8 cellular contexts compared by ENCODE assay signal in the genomic region with DNA sequence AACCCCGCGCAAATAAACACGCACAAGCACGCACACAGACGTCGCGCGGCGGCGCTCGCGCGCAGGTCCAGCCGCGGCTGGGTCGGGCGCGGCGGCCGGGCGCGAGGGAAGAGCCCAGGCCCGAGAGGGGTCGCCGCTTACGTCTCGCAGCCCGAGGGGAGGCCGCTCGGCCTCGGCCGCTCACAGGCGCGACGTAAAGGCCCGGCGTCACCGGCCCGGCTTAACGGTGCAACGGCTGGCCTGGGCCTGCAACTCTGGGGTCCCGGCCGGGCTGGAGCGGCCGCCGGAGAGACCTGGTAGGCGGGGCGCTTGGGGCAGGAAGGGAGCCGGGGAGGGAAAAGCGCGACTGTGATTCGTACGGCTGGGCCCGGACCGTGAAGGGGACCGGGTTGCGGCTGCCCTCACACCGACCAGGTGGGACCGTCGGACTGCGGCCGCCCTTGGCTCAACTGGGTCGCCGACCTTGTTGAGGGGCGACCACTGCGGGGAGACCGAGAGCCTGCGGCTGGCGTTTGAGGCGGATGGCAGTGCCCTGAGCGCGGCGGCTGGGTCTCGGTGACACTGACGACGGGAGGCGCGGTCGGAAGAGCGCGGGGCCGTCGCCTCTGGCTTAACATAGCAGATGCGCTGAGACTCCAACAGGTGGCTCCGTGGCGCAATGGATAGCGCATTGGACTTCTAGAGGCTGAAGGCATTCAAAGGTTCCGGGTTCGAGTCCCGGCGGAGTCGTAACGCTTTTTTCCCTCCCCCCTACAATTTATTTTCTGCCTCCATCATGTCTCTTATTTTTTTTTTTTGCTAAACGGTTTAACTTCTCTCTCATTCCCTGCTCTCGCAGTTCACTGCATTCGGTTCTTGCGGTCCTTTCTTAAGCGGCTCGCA. TPM values are rescaled to one million over a fixed set of nuclear protein-coding genes. Genes with fewer than 3 reads are reported as not detected.
DNase-seq lines count a peak whose midpoint lies in the region; ATAC-seq and TF ChIP-seq lines count a peak whose summit lies in the region.

No MANE protein-coding gene starts in this region.

- DNase-seq in GM13977 (ENCODE audit: low spot score) (peak; percentile 88), NCI-H146 (lab: John Stamatoyannopoulos, UW) (peak; percentile 91), T-helper 1 cell (peak; percentile 76 to 95 (median 83)), amniotic stem cell (lab: John Stamatoyannopoulos, UW) (peak; percentile 54), right atrium auricular region (ENCODE audit: low spot score) (peak; percentile 91), prostate gland (ENCODE audit: low spot score) (peak; percentile 89)

- TF ChIP-seq POLR2A in prostate gland (IDR thresholded peaks at IDR 0.05) = peak; percentile 71

- H3K27ac ChIP-seq in right atrium auricular region = peak overlapping the region; percentile 98 to 99
- peak overlapping the region; percentile 92 to 97 for H3K27ac ChIP-seq in prostate gland
- peak overlapping the region; percentile 89 for H3K27ac ChIP-seq in urinary bladder (ENCODE audit: low read depth)

- H3K4me3 ChIP-seq in right atrium auricular region (peak overlapping the region; percentile 67 to 80), prostate gland (peak overlapping the region; percentile 60 to 77), urinary bladder (ENCODE audit: low read depth, low read length) (peak overlapping the region; percentile 74)

- intact Hi-C loops in prostate gland (cut with DNase I) = loop anchor here (5.0 to 10.0 kb wide), 2 partner anchors 410 to 772 kb away; a partner anchor contains a TSS

- H3K4me1 ChIP-seq in right atrium auricular region (peaks cover 0 to 24% of the 10 kb centered on the region in 2 donors), prostate gland (replicated peaks) (no peaks in the 10 kb centered on the region), urinary bladder (ENCODE audit: insufficient read depth) (no peaks in the 10 kb centered on the region)

- H3K9me3 ChIP-seq in right atrium auricular region = no peaks in the 10 kb centered on the region
- no peaks in the 10 kb centered on the region for H3K9me3 ChIP-seq in prostate gland

- TF ChIP-seq CTCF in GM13977 (IDR thresholded peaks at IDR 0.05; ENCODE audit: extremely low read depth, insufficient read depth, missing control alignments) (no peak), right atrium auricular region (IDR thresholded peaks at IDR 0.05) (no peak), prostate gland (IDR thresholded peaks at IDR 0.05) (peak in 1 of 4 experiments; percentile 21)

- no peaks in the 10 kb centered on the region for H3K27me3 ChIP-seq in right atrium auricular region
- no peaks in the 10 kb centered on the region for H3K27me3 ChIP-seq in prostate gland (replicated peaks; ENCODE audit: insufficient read depth)

- WGBS in prostate gland = under 1% methylated on average over 74 of the region's 99 CpGs
- WGBS in urinary bladder = under 1% methylated on average over 91 of the region's 99 CpGs

- no peaks in the 10 kb centered on the region for H3K36me3 ChIP-seq in right atrium auricular region
- H3K36me3 ChIP-seq in prostate gland = no peaks in the 10 kb centered on the region
- no peaks in the 10 kb centered on the region for H3K36me3 ChIP-seq in urinary bladder (ENCODE audit: insufficient read depth)

- ATAC-seq in HG02884 (IDR thresholded peaks at IDR 0.05; ENCODE audit: unreplicated experiment) = peak; percentile 56

- in situ Hi-C loops in GM13977 (cut with MboI; ENCODE audit: low pct_unique_long_range_greater_than_20kb, low sequenced_read_pairs, unreplicated experiment) = loop anchor here (25.0 kb wide), 1 partner anchor 410 kb away; a partner anchor contains a TSS

RNA-seq across cellular contexts. Expression of a gene that starts 31.8 kb away (rescaled TPM):
- total RNA-seq in right atrium auricular region (10 to 100 TPM; 19.7 to 24.7 TPM), prostate gland (10 to 100 TPM; 15.9 to 26.1 TPM), urinary bladder (42.9 TPM)
- 28.4 TPM for polyA plus RNA-seq in urinary bladder

Comparison
In these comparisons a context has a peak if more than half of its experiments do, and no peak if none do; other contexts are left out.
1. Peak in every context shown above with its lines: DNase-seq, ATAC-seq, H3K4me3 ChIP-seq and H3K27ac ChIP-seq.